Comparison of ENCODE assay signal across 14 cellular contexts in genomic region chr18:75267643-75268184, GRCh38. TPM values are rescaled to one million over a fixed set of nuclear protein-coding genes. Genes with fewer than 3 reads are reported as not detected.
DNase-seq lines count a peak whose midpoint lies in the region; ATAC-seq and TF ChIP-seq lines count a peak whose summit lies in the region.
"Had no signal": no experiment of that assay in that cellular context is flagged by ENCODE, and none has a peak within 500 bp of the region (broad histone marks: within the 10 kb centered on the region; RNA-seq: fewer than 3 reads in every experiment).

No MANE protein-coding gene starts in this region.

- in situ Hi-C loops in G401 (cut with HindIII; ENCODE audit: low sequenced_read_pairs) = no loop called here

- H3K4me1 Mint-ChIP-seq in natural killer cell treated with Interleukin-12 subunit alpha and Interleukin-12 subunit beta and Interleukin-15 and Interleukin-18, amount 100 ng/mL, for 72 hours (ENCODE audit: low read depth in 2 of 2) = peaks cover 38 to 52% of the 10 kb centered on the region in 2 donors
- peaks cover 67 to 80% of the 10 kb centered on the region in 2 donors for H3K4me1 Mint-ChIP-seq in natural killer cell

- H3K27ac Mint-ChIP-seq in natural killer cell treated with Interleukin-12 subunit alpha and Interleukin-12 subunit beta and Interleukin-15 and Interleukin-18, amount 100 ng/mL, for 72 hours = peak overlapping the region; percentile 36 to 46
- H3K27ac Mint-ChIP-seq in natural killer cell = peak overlapping the region in 1 of 2 donors; percentile 40

- intact Hi-C loops in natural killer cell (cut with micrococcal nuclease) = no loop called here

- H3K27me3 Mint-ChIP-seq in natural killer cell treated with Interleukin-12 subunit alpha and Interleukin-12 subunit beta and Interleukin-15 and Interleukin-18, amount 100 ng/mL, for 72 hours = no peaks in the 10 kb centered on the region
- no peaks in the 10 kb centered on the region for H3K27me3 Mint-ChIP-seq in natural killer cell (ENCODE audit: low read depth in 2 of 2)

- TF ChIP-seq POLR2A in NB4 (IDR thresholded peaks at IDR 0.05; ENCODE audit: extremely low read depth, insufficient read length) = no peak

- H3K4me3 ChIP-seq in NB4 (ENCODE audit: low read depth, low read length) = no peak overlapping the region
- H3K4me3 ChIP-seq: adrenal gland had no signal

- DNase-seq in natural killer cell treated with Interleukin-12 subunit alpha and Interleukin-12 subunit beta and Interleukin-15 and Interleukin-18, amount 100 ng/mL, for 72 hours (ENCODE audit: low spot score) = no peak
- DNase-seq in natural killer cell (no peak), NB4 (ENCODE audit: low read depth) (peak; percentile 24), SKM-1 treated with dmso at 0.1 percent for 144 hours (lab: John Stamatoyannopoulos, UW; ENCODE audit: unreplicated experiment) (no peak), G401 (ENCODE audit: low spot score) (no peak), pons (ENCODE audit: low spot score) (no peak)
- no peak for DNase-seq in effector CD8-positive, alpha-beta T cell (lab: John Stamatoyannopoulos, UW)
- DNase-seq: activated CD4-positive, alpha-beta T cell treated with anti-CD3 and anti-CD28 coated beads for 1 hour; adrenal gland; NCI-H2081 treated with DMSO at 0.1 percent for 48 hours; nucleus accumbens; stimulated activated CD4-positive, alpha-beta T cell treated with anti-CD3 and anti-CD28 coated beads, Interleukin-4, amount 100 ng/mL, for 24 hours had no signal

- no peaks in the 10 kb centered on the region for H3K36me3 Mint-ChIP-seq in natural killer cell treated with Interleukin-12 subunit alpha and Interleukin-12 subunit beta and Interleukin-15 and Interleukin-18, amount 100 ng/mL, for 72 hours
- no peaks in the 10 kb centered on the region for H3K36me3 Mint-ChIP-seq in natural killer cell

- peak; percentile 66 to 80 for ATAC-seq in natural killer cell treated with Interleukin-12 subunit alpha and Interleukin-12 subunit beta and Interleukin-15 and Interleukin-18, amount 100 ng/mL, for 72 hours
- ATAC-seq in natural killer cell (no peak), HG02870 (IDR thresholded peaks at IDR 0.05; ENCODE audit: unreplicated experiment) (peak; percentile 97)
- ATAC-seq: Panc1 had no signal

- TF ChIP-seq CTCF in natural killer cell (IDR thresholded peaks at IDR 0.05) (no peak), NB4 (IDR thresholded peaks at IDR 0.05; ENCODE audit: low read depth, low read length) (no peak)

- peak overlapping the region; percentile 79 for H3K4me3 Mint-ChIP-seq in natural killer cell treated with Interleukin-12 subunit alpha and Interleukin-12 subunit beta and Interleukin-15 and Interleukin-18, amount 100 ng/mL, for 72 hours
- no peak overlapping the region for H3K4me3 Mint-ChIP-seq in natural killer cell

- no peaks in the 10 kb centered on the region for H3K9me3 Mint-ChIP-seq in natural killer cell treated with Interleukin-12 subunit alpha and Interleukin-12 subunit beta and Interleukin-15 and Interleukin-18, amount 100 ng/mL, for 72 hours
- no peaks in the 10 kb centered on the region for H3K9me3 Mint-ChIP-seq in natural killer cell

RNA-seq across cellular contexts. Expression of gene TSHZ1, which starts 57.1 kb away (rescaled TPM):
- total RNA-seq in natural killer cell treated with Interleukin-12 subunit alpha and Interleukin-12 subunit beta and Interleukin-15 and Interleukin-18, amount 100 ng/mL, for 72 hours = 10 to 100 TPM; 19.8 to 21.0 TPM
- total RNA-seq in natural killer cell = 10 to 100 TPM; 44.3 to 51.6 (median 44.8) TPM
- total RNA-seq in G401 (2014; rRNA removed; shearing (Covaris generic)) = 0.03 and 0.31 TPM in 2 replicates

RNA-seq across cellular contexts. Expression of gene PTGR3, which starts 58.8 kb away (rescaled TPM):
- 10 to 100 TPM; 20.0 to 23.0 TPM for total RNA-seq in natural killer cell treated with Interleukin-12 subunit alpha and Interleukin-12 subunit beta and Interleukin-15 and Interleukin-18, amount 100 ng/mL, for 72 hours
- 10 to 100 TPM; 27.4 to 29.4 (median 28.5) TPM for total RNA-seq in natural killer cell
- total RNA-seq in G401 (2014; rRNA removed; shearing (Covaris generic)) = 1.2 and 2.0 TPM in 2 replicates

Comparison
In these comparisons a context has a peak if more than half of its experiments do, and no peak if none do; other contexts are left out.
1. ATAC-seq: peak in natural killer cell treated with Interleukin-12 subunit alpha and Interleukin-12 subunit beta and Interleukin-15 and Interleukin-18, amount 100 ng/mL, for 72 hours (2 of 2) and HG02870 (single experiment); none in natural killer cell (0 of 3).
2. RNA of gene TSHZ1, which starts 57.1 kb away (total RNA-seq): 44.3 to 51.6 TPM in natural killer cell and 19.8 to 21.0 TPM in natural killer cell treated with Interleukin-12 subunit alpha and Interleukin-12 subunit beta and Interleukin-15 and Interleukin-18, amount 100 ng/mL, for 72 hours; 0.03 to 0.31 TPM in G401; every median in the first group is over 10 times any median in the second.